7 cellular contexts compared by ENCODE assay signal in the genomic region with DNA sequence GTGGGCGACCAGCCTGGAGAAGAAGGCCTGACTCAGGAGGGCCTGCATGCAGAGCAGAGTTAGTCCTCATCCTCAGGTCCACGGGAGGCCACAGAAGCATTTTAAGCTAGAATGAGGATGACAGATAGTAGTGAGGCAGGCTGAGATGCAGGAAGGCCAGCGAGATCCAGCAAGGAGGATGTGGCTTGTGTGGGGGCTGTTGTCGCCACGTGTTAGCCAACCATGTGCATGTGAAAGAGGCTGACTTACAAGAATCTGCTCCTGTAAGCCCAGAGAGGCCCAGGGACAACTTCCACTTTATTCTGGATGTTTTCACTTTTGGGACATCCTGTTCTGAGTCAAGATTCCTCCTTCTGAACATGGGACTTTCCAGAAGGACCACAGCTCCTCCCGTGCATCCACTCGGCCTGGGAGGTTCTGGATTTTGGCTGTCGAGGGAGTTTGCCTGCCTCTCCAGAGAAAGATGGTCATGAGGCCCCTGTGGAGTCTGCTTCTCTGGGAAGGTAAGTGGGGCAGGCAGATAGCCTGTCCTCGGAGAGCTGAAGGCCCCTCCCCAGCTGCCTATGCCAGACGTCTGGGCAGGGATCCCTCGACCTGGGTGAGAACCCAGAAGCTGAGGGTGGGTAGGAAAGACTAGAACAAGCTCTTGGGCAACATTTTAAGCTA. TPM values are rescaled to one million over a fixed set of nuclear protein-coding genes. Genes with fewer than 3 reads are reported as not detected.
A peak's percentile ranks its signal among the peaks of the same experiment; 100 is the strongest.
DNase-seq lines count a peak whose midpoint lies in the region; ATAC-seq lines count a peak whose summit lies in the region.

TSS of gene SLAMF8 (plus strand) at position 438 of the 666 bp plus-strand sequence. CDS start at position 464, 26 bp downstream.

- ATAC-seq in HG03460 (IDR thresholded peaks at IDR 0.05; ENCODE audit: unreplicated experiment) (peak; percentile 46), left colon (peak; percentile 25), HG03095 (IDR thresholded peaks at IDR 0.05; ENCODE audit: unreplicated experiment) (no peak)

- intact Hi-C loops in left colon (cut with DNase I, micrococcal nuclease): no loop called here

- DNase-seq in activated CD8-positive, alpha-beta memory T cell treated with anti-CD3 and anti-CD28 coated beads, Interleukin-2, amount 50 U/mL, for 24 hours (ENCODE audit: extremely low read depth): peak; percentile 20
- DNase-seq in left colon (peak; percentile 28 to 34), NCI-H226 (no peak), HCEC 1CT (no peak)
- peak; percentile 43 for DNase-seq in stimulated activated CD8-positive, alpha-beta memory T cell treated with anti-CD3 and anti-CD28 coated beads, Interleukin-7, amount 100 ng/mL, for 24 hours (ENCODE audit: low read depth)

RNA-seq across cellular contexts. Expression of gene SLAMF8, which starts in this region (rescaled TPM):
- total RNA-seq in left colon: 1 to 10 TPM; 1.2 to 4.7 TPM

Comparison
In these comparisons a context has a peak if more than half of its experiments do, and no peak if none do; other contexts are left out.
1. DNase-seq: peak in activated CD8-positive, alpha-beta memory T cell treated with anti-CD3 and anti-CD28 coated beads, Interleukin-2, amount 50 U/mL, for 24 hours (single experiment), left colon (2 of 2) and stimulated activated CD8-positive, alpha-beta memory T cell treated with anti-CD3 and anti-CD28 coated beads, Interleukin-7, amount 100 ng/mL, for 24 hours (single experiment); none in NCI-H226 (single experiment) and HCEC 1CT (single experiment).